In the genomic region with DNA sequence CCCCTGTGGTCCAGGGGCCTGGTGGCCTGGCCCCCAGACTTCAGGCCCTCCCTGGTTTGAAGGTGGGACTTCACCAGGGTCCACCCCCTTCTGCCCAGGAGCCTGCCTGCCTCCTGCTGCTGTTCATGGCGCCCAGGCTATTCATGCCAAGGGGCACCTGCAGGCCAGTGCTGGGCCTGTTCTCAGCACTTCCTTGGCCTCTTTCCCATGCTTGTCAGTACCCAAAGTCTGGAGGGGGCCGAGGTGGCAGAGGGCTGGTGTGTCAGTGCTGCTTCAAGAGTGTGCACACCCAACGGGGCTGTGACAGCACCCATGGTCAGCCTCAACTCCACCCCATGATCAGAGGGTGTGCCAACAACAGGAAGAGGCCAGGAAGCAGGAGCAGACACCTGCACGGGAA, we compare ENCODE assay signal across 6 cellular contexts.
"Had no signal": no experiment of that assay in that cellular context is flagged by ENCODE, and none has a peak within 500 bp of the region (broad histone marks: within the 10 kb centered on the region; RNA-seq: fewer than 3 reads in every experiment).

No MANE protein-coding gene starts in this region.

- H3K4me3 Mint-ChIP-seq: H9 had no signal

- H3K27ac ChIP-seq: GM23248 had no signal

- H3K4me3 ChIP-seq: GM23248, K562 had no signal

- H2AFZ ChIP-seq: GM23248 had no signal

- DNase-seq: GM23248, GOT3, HCEC 1CT, IMR-90 had no signal

- H3K9ac ChIP-seq: GM23248 had no signal
